1 cellular context compared by ENCODE assay signal in genomic region chr17:42129109-42129837, GRCh38.
TF ChIP-seq lines count a peak whose summit lies in the region.

No MANE protein-coding gene starts in this region.

TF ChIP-seq in HepG2, 621 proteins besides CTCF, POLR2A, EP300 and RAD21:
- TF ChIP-seq MAFK (conservative IDR thresholded peaks at IDR 0.05 in 1 of 2, IDR thresholded peaks at IDR 0.05 in 1 of 2; ENCODE audit: low read length in 2 of 2), result peak; percentile 6 to 25; a peak in 2 of 4 replicates
- TF ChIP-seq E2F2 (CRISPR knock-in tag; IDR thresholded peaks at IDR 0.05; ENCODE audit: borderline replicate concordance), result no peak
